In genomic region chr3:157533298-157533870, GRCh38 we compare ENCODE assay signal across 12 cellular contexts. TPM values are rescaled to one million over a fixed set of nuclear protein-coding genes. Genes with fewer than 3 reads are reported as not detected.
DNase-seq lines count a peak whose midpoint lies in the region; ATAC-seq and TF ChIP-seq lines count a peak whose summit lies in the region.
"Had no signal": no experiment of that assay in that cellular context is flagged by ENCODE, and none has a peak within 500 bp of the region (broad histone marks: within the 10 kb centered on the region; RNA-seq: fewer than 3 reads in every experiment).

No MANE protein-coding gene starts in this region.

- BruUV-seq in HCT116 (replicated peaks; lab: Mats Ljungman, UMichigan) = no TSS peak

- H2AFZ ChIP-seq in HCT116 (ENCODE audit: low read depth, low read length, poor library complexity, severe bottlenecking) = peak overlapping the region; percentile 95

- no peak overlapping the region for H3K9ac ChIP-seq in HCT116 (ENCODE audit: low read length)

- no peak for TF ChIP-seq POLR2A in HCT116 (IDR thresholded peaks at IDR 0.05; ENCODE audit: borderline replicate concordance, extremely low read depth, insufficient read depth, insufficient read length)

- no peaks in the 10 kb centered on the region for H3K27me3 Mint-ChIP-seq in natural killer cell treated with Interleukin-12 subunit alpha and Interleukin-12 subunit beta and Interleukin-15 and Interleukin-18, amount 100 ng/mL, for 72 hours
- H3K27me3 Mint-ChIP-seq: activated naive CD4-positive, alpha-beta T cell treated with anti-CD3 and anti-CD28 coated beads, Interleukin-2, amount 50 U/mL, for 24 hours; dendritic cell treated with granulocyte-macrophage colony-stimulating factor and Interleukin-4, amounts not matched to agents 40 ng/mL and 50 ng/mL, for 4 days had no signal

- no peaks in the 10 kb centered on the region for H3K36me3 Mint-ChIP-seq in natural killer cell treated with Interleukin-12 subunit alpha and Interleukin-12 subunit beta and Interleukin-15 and Interleukin-18, amount 100 ng/mL, for 72 hours
- H3K36me3 Mint-ChIP-seq: activated naive CD4-positive, alpha-beta T cell treated with anti-CD3 and anti-CD28 coated beads, Interleukin-2, amount 50 U/mL, for 24 hours had no signal

- RAD21 ChIA-PET in HCT116 (lab: Charles Lee; ENCODE audit: low non-redundant PET in 1 of 2, low total read pairs in 2 of 2, uncharacterized antibody in 2 of 2, unreplicated experiment in 2 of 2) = interaction anchor here (1.2 to 1.6 kb wide), 5 partner anchors 39 to 998 kb away, joined by 3 to 11 read pairs (median 8); no protein-coding TSS in a partner anchor

- H3K4me1 Mint-ChIP-seq in natural killer cell treated with Interleukin-12 subunit alpha and Interleukin-12 subunit beta and Interleukin-15 and Interleukin-18, amount 100 ng/mL, for 72 hours (ENCODE audit: low read depth in 2 of 2) = no peaks in the 10 kb centered on the region
- H3K4me1 Mint-ChIP-seq: activated naive CD4-positive, alpha-beta T cell treated with anti-CD3 and anti-CD28 coated beads, Interleukin-2, amount 50 U/mL, for 24 hours had no signal

- H3K4me2 ChIP-seq in HCT116 (ENCODE audit: low read length) = no peak overlapping the region

- intact Hi-C loops in HCT116 (cut with micrococcal nuclease) = loop anchor here (1.0 kb wide), 1 partner anchor 999 kb away; no protein-coding TSS in a partner anchor
- intact Hi-C loops in sciatic nerve (cut with DNase I) = no loop called here

- no peak overlapping the region for H3K4me3 Mint-ChIP-seq in natural killer cell treated with Interleukin-12 subunit alpha and Interleukin-12 subunit beta and Interleukin-15 and Interleukin-18, amount 100 ng/mL, for 72 hours
- H3K4me3 Mint-ChIP-seq: activated CD8-positive, alpha-beta T cell treated with anti-CD3 and anti-CD28 coated beads for 36 hours; activated naive CD4-positive, alpha-beta T cell treated with anti-CD3 and anti-CD28 coated beads, Interleukin-2, amount 50 U/mL, for 24 hours; dendritic cell treated with granulocyte-macrophage colony-stimulating factor and Interleukin-4, amounts not matched to agents 40 ng/mL and 50 ng/mL, for 4 days had no signal

- CTCF ChIA-PET in HCT116 (lab: Charles Lee) = interaction anchor here (0.6 to 4.6 kb wide), 22 partner anchors 11 to 1126 kb away, joined by 3 to 103 read pairs (median 4); no protein-coding TSS in a partner anchor

- TF ChIP-seq CTCF in HCT116 (IDR thresholded peaks at IDR 0.05 in 2 of 3, conservative IDR thresholded peaks at IDR 0.05 in 1 of 3; ENCODE audit: borderline replicate concordance in 1 of 3, insufficient read depth in 1 of 3, low read depth in 2 of 3, low read length in 2 of 3) (no peak), fibroblast of mammary gland (conservative IDR thresholded peaks at IDR 0.05; ENCODE audit: control insufficient read depth, insufficient read depth, low read depth, low read length) (no peak)

- no peaks in the 10 kb centered on the region for H3K36me3 ChIP-seq in HCT116 (ENCODE audit: control insufficient read depth in 1 of 2, insufficient read depth in 2 of 2, low read length in 2 of 2)
- H3K36me3 ChIP-seq: heart left ventricle had no signal

- POLR2A ChIA-PET in HCT116 (lab: Charles Lee) = interaction anchor here (0.9 to 1.3 kb wide), 2 partner anchors 39 to 373 kb away, joined by 3 to 5 read pairs; partner anchors contain the start of gene CCNL1

- no peaks in the 10 kb centered on the region for H3K27me3 ChIP-seq in HCT116 (ENCODE audit: insufficient read depth, low read length)
- H3K27me3 ChIP-seq: heart left ventricle had no signal

- H3K79me2 ChIP-seq in HCT116 (ENCODE audit: insufficient read depth, low read length) = no peaks in the 10 kb centered on the region

- H3K9me3 ChIP-seq in HCT116 (ENCODE audit: control insufficient read depth in 1 of 2, insufficient read depth in 1 of 2, low read depth in 1 of 2, low read length in 2 of 2) = no peaks in the 10 kb centered on the region
- H3K9me3 ChIP-seq: heart left ventricle had no signal

- DNase-seq in HCT116 (ENCODE audit: low read depth, low spot score) = no peak
- DNase-seq in SW 1271 (lab: John Stamatoyannopoulos, UW) = peak; percentile 10 to 54
- DNase-seq in fibroblast of mammary gland (ENCODE audit: low read depth) = peak; percentile 91
- DNase-seq in sciatic nerve (ENCODE audit: low spot score) = no peak
- DNase-seq in natural killer cell treated with Interleukin-12 subunit alpha and Interleukin-12 subunit beta and Interleukin-15 and Interleukin-18, amount 100 ng/mL, for 72 hours (ENCODE audit: low spot score) = no peak
- DNase-seq in NCI-H2107 treated with DMSO at 0.1 percent for 48 hours (lab: John Stamatoyannopoulos, UW; ENCODE audit: unreplicated experiment) = no peak
- no peak for DNase-seq in NCI-H2081 (lab: John Stamatoyannopoulos, UW)

- ATAC-seq in HCT116 = no peak
- ATAC-seq in sciatic nerve = peak; percentile 48
- no peak for ATAC-seq in natural killer cell treated with Interleukin-12 subunit alpha and Interleukin-12 subunit beta and Interleukin-15 and Interleukin-18, amount 100 ng/mL, for 72 hours
- ATAC-seq in HG02763 (IDR thresholded peaks at IDR 0.05; ENCODE audit: unreplicated experiment) = no peak

- no peaks in the 10 kb centered on the region for H4K20me1 ChIP-seq in HCT116 (ENCODE audit: insufficient read depth)

- no peaks in the 10 kb centered on the region for H3K9me2 ChIP-seq in HCT116 (ENCODE audit: insufficient read depth)

- peaks cover 0 to 7% of the 10 kb centered on the region in 2 experiments; a peak in 2 of 4 replicates for H3K4me1 ChIP-seq in HCT116 (ENCODE audit: control insufficient read depth in 1 of 2, insufficient read depth in 2 of 2, low read length in 2 of 2)

- TF ChIP-seq RAD21 in HCT116 (IDR thresholded peaks at IDR 0.05; ENCODE audit: low read depth) = no peak

- no peak overlapping the region for H3K4me3 ChIP-seq in HCT116 (replicated peaks in 1 of 2; ENCODE audit: low read depth in 1 of 2, low read length in 2 of 2)
- peak overlapping the region; percentile 42 for H3K4me3 ChIP-seq in fibroblast of mammary gland (ENCODE audit: control insufficient read depth, low read depth, low read length)
- H3K4me3 ChIP-seq: heart left ventricle had no signal

- no peak overlapping the region for H3K27ac ChIP-seq in HCT116 (ENCODE audit: low read depth, low read length)

- H3K27ac Mint-ChIP-seq in natural killer cell treated with Interleukin-12 subunit alpha and Interleukin-12 subunit beta and Interleukin-15 and Interleukin-18, amount 100 ng/mL, for 72 hours = no peak overlapping the region
- H3K27ac Mint-ChIP-seq: activated CD8-positive, alpha-beta T cell treated with anti-CD3 and anti-CD28 coated beads for 36 hours; activated naive CD4-positive, alpha-beta T cell treated with anti-CD3 and anti-CD28 coated beads, Interleukin-2, amount 50 U/mL, for 24 hours; dendritic cell treated with granulocyte-macrophage colony-stimulating factor and Interleukin-4, amounts not matched to agents 40 ng/mL and 50 ng/mL, for 4 days had no signal

- H3K9me3 Mint-ChIP-seq in natural killer cell treated with Interleukin-12 subunit alpha and Interleukin-12 subunit beta and Interleukin-15 and Interleukin-18, amount 100 ng/mL, for 72 hours = no peaks in the 10 kb centered on the region
- H3K9me3 Mint-ChIP-seq: activated CD8-positive, alpha-beta T cell treated with anti-CD3 and anti-CD28 coated beads for 36 hours; activated naive CD4-positive, alpha-beta T cell treated with anti-CD3 and anti-CD28 coated beads, Interleukin-2, amount 50 U/mL, for 24 hours; dendritic cell treated with granulocyte-macrophage colony-stimulating factor and Interleukin-4, amounts not matched to agents 40 ng/mL and 50 ng/mL, for 4 days had no signal

TF ChIP-seq in HCT116, 20 proteins besides CTCF, POLR2A, EP300 and RAD21:
- TF ChIP-seq ZBTB33 (IDR thresholded peaks at IDR 0.05; ENCODE audit: extremely low read depth, insufficient replicate concordance, low read length) = no peak
- TF ChIP-seq JUND (IDR thresholded peaks at IDR 0.05) = no peak
- TF ChIP-seq CEBPB (IDR thresholded peaks at IDR 0.05; ENCODE audit: low read depth) = no peak
- no peak for TF ChIP-seq ATF3 (IDR thresholded peaks at IDR 0.05)
- TF ChIP-seq EZH2 (IDR thresholded peaks at IDR 0.05) = no peak
- TF ChIP-seq CBX3 (IDR thresholded peaks at IDR 0.05; ENCODE audit: low read depth) = no peak
- no peak for TF ChIP-seq EZH2phosphoT487 (IDR thresholded peaks at IDR 0.05; ENCODE audit: borderline replicate concordance)
- TF ChIP-seq SRF (IDR thresholded peaks at IDR 0.05; ENCODE audit: low read depth) = no peak
TF ChIP-seq in HCT116: peak in this region for 0.

RNA-seq across cellular contexts. Expression of gene VEPH1, which starts 30.2 kb away (rescaled TPM):
- 4.9 TPM for total RNA-seq in HCT116 (2021; ENCODE audit: unreplicated experiment)
- polyA plus RNA-seq in HCT116 (2012) = 0.45 and 1.0 TPM in 2 replicates
- total RNA-seq in sciatic nerve = 1.0 TPM
- not detected for total RNA-seq in natural killer cell treated with Interleukin-12 subunit alpha and Interleukin-12 subunit beta and Interleukin-15 and Interleukin-18, amount 100 ng/mL, for 72 hours
- total RNA-seq: activated CD8-positive, alpha-beta T cell treated with anti-CD3 and anti-CD28 coated beads for 36 hours had no signal

Comparison
In these comparisons a context has a peak if more than half of its experiments do, and no peak if none do; other contexts are left out.
1. DNase-seq: peak in SW 1271 (2 of 2) and fibroblast of mammary gland (single experiment); none in HCT116 (single experiment), sciatic nerve (single experiment), natural killer cell treated with Interleukin-12 subunit alpha and Interleukin-12 subunit beta and Interleukin-15 and Interleukin-18, amount 100 ng/mL, for 72 hours (single experiment), NCI-H2107 treated with DMSO at 0.1 percent for 48 hours (single experiment) and NCI-H2081 (0 of 2).